Comparison of ENCODE assay signal across 14 cellular contexts in genomic region chr2:28633204-28633603, GRCh38.
DNase-seq lines count a peak whose midpoint lies in the region; ATAC-seq and TF ChIP-seq lines count a peak whose summit lies in the region.
"Had no signal": no experiment of that assay in that cellular context is flagged by ENCODE, and none has a peak within 500 bp of the region (broad histone marks: within the 10 kb centered on the region; RNA-seq: fewer than 3 reads in every experiment).

No MANE protein-coding gene starts in this region.

- no peak for ATAC-seq in HG03460 (IDR thresholded peaks at IDR 0.05; ENCODE audit: unreplicated experiment)
- no peak for ATAC-seq in HG03469 (IDR thresholded peaks at IDR 0.05; ENCODE audit: unreplicated experiment)
- ATAC-seq in effector memory CD8-positive, alpha-beta T cell (replicated peaks): no peak

- peaks cover 71 to 84% of the 10 kb centered on the region in 2 donors for H3K36me3 Mint-ChIP-seq in CD14-positive monocyte
- no peaks in the 10 kb centered on the region for H3K36me3 Mint-ChIP-seq in effector memory CD8-positive, alpha-beta T cell (ENCODE audit: insufficient read depth)
- H3K36me3 Mint-ChIP-seq: memory B cell had no signal

- H3K4me1 Mint-ChIP-seq in CD14-positive monocyte: no peaks in the 10 kb centered on the region
- no peaks in the 10 kb centered on the region for H3K4me1 Mint-ChIP-seq in effector memory CD8-positive, alpha-beta T cell (ENCODE audit: low read depth in 2 of 2)
- H3K4me1 Mint-ChIP-seq: memory B cell had no signal

- H3K27me3 ChIP-seq in esophagus muscularis mucosa: no peaks in the 10 kb centered on the region
- no peaks in the 10 kb centered on the region for H3K27me3 ChIP-seq in sigmoid colon

- H3K4me3 ChIP-seq in esophagus muscularis mucosa (peak overlapping the region in 1 of 4 donors; percentile 24), sigmoid colon (no peak overlapping the region)

- peak overlapping the region in 4 of 7 donors; percentile 5 to 75 (median 60) for H3K27ac Mint-ChIP-seq in CD14-positive monocyte
- H3K27ac Mint-ChIP-seq in effector memory CD8-positive, alpha-beta T cell: no peak overlapping the region
- H3K27ac Mint-ChIP-seq: memory B cell had no signal

- peaks cover 0 to 3% (median 1%) of the 10 kb centered on the region in 3 donors for H3K27me3 Mint-ChIP-seq in CD14-positive monocyte (ENCODE audit: low read depth in 3 of 3)
- no peaks in the 10 kb centered on the region for H3K27me3 Mint-ChIP-seq in effector memory CD8-positive, alpha-beta T cell

- TF ChIP-seq CTCF in CD14-positive monocyte (IDR thresholded peaks at IDR 0.05) (no peak), esophagus muscularis mucosa (IDR thresholded peaks at IDR 0.05) (no peak), sigmoid colon (IDR thresholded peaks at IDR 0.05) (no peak)

- H3K9me3 Mint-ChIP-seq in CD14-positive monocyte: no peaks in the 10 kb centered on the region
- no peaks in the 10 kb centered on the region for H3K9me3 Mint-ChIP-seq in effector memory CD8-positive, alpha-beta T cell
- H3K9me3 Mint-ChIP-seq: memory B cell had no signal

- no peak overlapping the region for H3K4me3 Mint-ChIP-seq in CD14-positive monocyte
- H3K4me3 Mint-ChIP-seq in effector memory CD8-positive, alpha-beta T cell: no peak overlapping the region
- H3K4me3 Mint-ChIP-seq: memory B cell had no signal

- intact Hi-C loops in CD14-positive monocyte (cut with micrococcal nuclease) (no loop called here), esophagus muscularis mucosa (cut with DNase I) (no loop called here), sigmoid colon (cut with DNase I) (no loop called here)

- no peaks in the 10 kb centered on the region for H3K36me3 ChIP-seq in esophagus muscularis mucosa
- H3K36me3 ChIP-seq in sigmoid colon: no peaks in the 10 kb centered on the region

- WGBS in esophagus muscularis mucosa: 92% methylated on average over 7 of the region's 7 CpGs
- 35 to 71% methylated on average over 7 of the region's 7 CpGs for WGBS in sigmoid colon, 2 donors

- TF ChIP-seq POLR2A in esophagus muscularis mucosa (IDR thresholded peaks at IDR 0.05; ENCODE audit: low read depth): no peak
- no peak for TF ChIP-seq POLR2A in sigmoid colon (IDR thresholded peaks at IDR 0.05)

- H3K4me1 ChIP-seq in esophagus muscularis mucosa (peaks cover 42 to 98% (median 95%) of the 10 kb centered on the region in 4 donors), sigmoid colon (peaks cover 0 to 57% (median 49%) of the 10 kb centered on the region in 4 donors)

- H3K27ac ChIP-seq in esophagus muscularis mucosa (replicated peaks in 1 of 4) (peak overlapping the region; percentile 92 to 98 (median 96)), sigmoid colon (peak overlapping the region; percentile 80 to 92 (median 86))

- no peak for TF ChIP-seq EP300 in esophagus muscularis mucosa (IDR thresholded peaks at IDR 0.05)
- no peak for TF ChIP-seq EP300 in sigmoid colon (IDR thresholded peaks at IDR 0.05)

- no peaks in the 10 kb centered on the region for H3K9me3 ChIP-seq in esophagus muscularis mucosa
- no peaks in the 10 kb centered on the region for H3K9me3 ChIP-seq in sigmoid colon

- DNase-seq in CD14-positive monocyte (ENCODE audit: low spot score) (no peak), NCI-H146 (lab: John Stamatoyannopoulos, UW) (peak; percentile 38), esophagus muscularis mucosa (ENCODE audit: extremely low spot score) (no peak), sigmoid colon (no peak), DMS79 (lab: John Stamatoyannopoulos, UW) (no peak)
- DNase-seq in effector memory CD8-positive, alpha-beta T cell: no peak
- DNase-seq: activated effector memory CD4-positive, alpha-beta T cell treated with anti-CD3 and anti-CD28 coated beads, Interleukin-2, amount 50 U/mL, for 16 hours; MM.1S; NCI-H2029; stimulated activated CD4-positive, alpha-beta T cell treated with anti-CD3 and anti-CD28 coated beads, Interleukin-1b, Interleukin-23, amount 100 ng/mL, for 48 hours; T1000 had no signal

Comparison
In these comparisons a context has a peak if more than half of its experiments do, and no peak if none do; other contexts are left out.
1. H3K27ac Mint-ChIP-seq: peak in CD14-positive monocyte (4 of 7); none in effector memory CD8-positive, alpha-beta T cell (0 of 2).